8 cellular contexts compared by ENCODE assay signal in genomic region chr9:71604197-71605063, GRCh38.
A peak's percentile ranks its signal among the peaks of the same experiment; 100 is the strongest.
DNase-seq lines count a peak whose midpoint lies in the region; ATAC-seq, FAIRE-seq and TF ChIP-seq lines count a peak whose summit lies in the region.

No MANE protein-coding gene starts in this region.

- peak; percentile 80 for FAIRE-seq in H1 (lab: Jason Lieb, UNC)

- no peak overlapping the region for H3K4ac ChIP-seq in H1 (replicated peaks; ENCODE audit: insufficient read length, low read depth, low read length)

- H3K27ac ChIP-seq in AG04450 (ENCODE audit: low read depth, low read length) (no peak overlapping the region), H1 (ENCODE audit: low read depth, low read length) (no peak overlapping the region)

- H3K56ac ChIP-seq in H1 (replicated peaks; ENCODE audit: insufficient read length, low read depth, low read length): no peak overlapping the region

- ATAC-seq in GM18519 (IDR thresholded peaks at IDR 0.05; ENCODE audit: low FRiP score, unreplicated experiment) (peak; percentile 79), HG03135 (IDR thresholded peaks at IDR 0.05; ENCODE audit: unreplicated experiment) (peak; percentile 88), mucosa of descending colon (peak; percentile 90)
- peak; percentile 89 for ATAC-seq in activated CD8-positive, alpha-beta T cell treated with anti-CD3 and anti-CD28 coated beads, Interleukin-2, amount 10 ng/mL, durations not matched to agents 7 days and 5 days

- H3K4me1 Mint-ChIP-seq in activated CD8-positive, alpha-beta T cell treated with anti-CD3 and anti-CD28 coated beads, Interleukin-2, amount 10 ng/mL, durations not matched to agents 7 days and 5 days (ENCODE audit: low read depth): no peaks in the 10 kb centered on the region

- H3K79me2 ChIP-seq in H1 (ENCODE audit: control insufficient read depth in 1 of 2, insufficient read depth in 2 of 2, low read length in 2 of 2): no peaks in the 10 kb centered on the region

- no peak overlapping the region for H4K5ac ChIP-seq in H1 (ENCODE audit: insufficient read length, low read depth, low read length)

- H2BK15ac ChIP-seq in H1 (ENCODE audit: low read length): no peak overlapping the region

- H3K4me3 ChIP-seq in AG04450 (ENCODE audit: low read depth, low read length) (no peak overlapping the region), H1 (ENCODE audit: extremely low read depth in 1 of 4, insufficient read depth in 2 of 4, low read depth in 3 of 4, low read length in 4 of 4) (no peak overlapping the region), mucosa of descending colon (no peak overlapping the region)

- TF ChIP-seq POLR2A in H1 (IDR thresholded peaks at IDR 0.05; ENCODE audit: control extremely low read depth in 1 of 2, low read depth in 2 of 2, low read length in 2 of 2): no peak

- H3K36me3 ChIP-seq in H1 (ENCODE audit: control insufficient read depth in 2 of 4, insufficient read depth in 4 of 4, low read length in 3 of 4) (no peaks in the 10 kb centered on the region), mucosa of descending colon (ENCODE audit: low read depth) (no peaks in the 10 kb centered on the region)

- H3K4me3 Mint-ChIP-seq in activated CD8-positive, alpha-beta T cell treated with anti-CD3 and anti-CD28 coated beads, Interleukin-2, amount 10 ng/mL, durations not matched to agents 7 days and 5 days: no peak overlapping the region

- H3K9me3 Mint-ChIP-seq in activated CD8-positive, alpha-beta T cell treated with anti-CD3 and anti-CD28 coated beads, Interleukin-2, amount 10 ng/mL, durations not matched to agents 7 days and 5 days (ENCODE audit: insufficient read depth): no peaks in the 10 kb centered on the region

- H3K27me3 ChIP-seq in AG04450 (ENCODE audit: control insufficient read depth, insufficient read depth, low read length) (no peaks in the 10 kb centered on the region), H1 (replicated peaks in 1 of 4; ENCODE audit: control insufficient read depth in 3 of 4, extremely low read depth in 1 of 4, insufficient read depth in 3 of 4, low read length in 3 of 4) (no peaks in the 10 kb centered on the region)

- peaks cover 9% of the 10 kb centered on the region for H3K27me3 Mint-ChIP-seq in activated CD8-positive, alpha-beta T cell treated with anti-CD3 and anti-CD28 coated beads, Interleukin-2, amount 10 ng/mL, durations not matched to agents 7 days and 5 days (ENCODE audit: low read depth)

- H3K9me3 ChIP-seq in AG04450 (ENCODE audit: control insufficient read depth, insufficient read depth, low read length): no peaks in the 10 kb centered on the region
- no peaks in the 10 kb centered on the region for H3K9me3 ChIP-seq in H1 (ENCODE audit: insufficient read depth in 2 of 2, low read depth in 1 of 2, low read length in 1 of 2)
- H3K9me3 ChIP-seq in mucosa of descending colon: no peaks in the 10 kb centered on the region

- no peak overlapping the region for H3K9ac ChIP-seq in H1 (replicated peaks in 1 of 4; ENCODE audit: extremely low read depth in 1 of 4, low read depth in 3 of 4, low read length in 3 of 4)

- POLR2A ChIA-PET in AG04450 (lab: Yijun Ruan, JAX): no interaction called here
- POLR2A ChIA-PET in activated CD8-positive, alpha-beta T cell treated with anti-CD3 and anti-CD28 coated beads, Interleukin-2, amount 10 ng/mL, durations not matched to agents 7 days and 5 days (lab: Charles Lee): interaction anchor here (1.4 kb wide), 1 partner anchor 164 kb away, joined by 3 read pairs; no protein-coding TSS in a partner anchor
- POLR2A ChIA-PET in H1 (lab: Charles Lee; ENCODE audit: partially characterized antibody): interaction anchor here (1.2 kb wide), 1 partner anchor 164 kb away, joined by 5 read pairs; the partner anchor contains the start of gene CEMIP2

- no peaks in the 10 kb centered on the region for H4K20me1 ChIP-seq in H1 (replicated peaks in 1 of 2; ENCODE audit: control insufficient read depth in 1 of 2, insufficient read depth in 2 of 2, low read length in 2 of 2)

- no peaks in the 10 kb centered on the region for H3K23me2 ChIP-seq in H1 (ENCODE audit: low read depth, low read length)

- no peak overlapping the region for H2BK20ac ChIP-seq in H1 (ENCODE audit: low read length)

- no peak overlapping the region for H3K4me2 ChIP-seq in H1 (ENCODE audit: insufficient read depth in 1 of 2, low read depth in 2 of 2, low read length in 2 of 2)

- H3K27ac Mint-ChIP-seq in activated CD8-positive, alpha-beta T cell treated with anti-CD3 and anti-CD28 coated beads, Interleukin-2, amount 10 ng/mL, durations not matched to agents 7 days and 5 days: no peak overlapping the region

- 60% methylated on average over 5 of the region's 5 CpGs; no CpG with 5 or more reads in 1 of the 2 experiments for WGBS in H1 (ENCODE audit: extremely low coverage in 1 of 2, insufficient coverage in 1 of 2, insufficient read length in 1 of 2, insufficient replicate concordance in 2 of 2, low coverage in 1 of 2, low lambda C conversion rate in 2 of 2, missing lambda C conversion rate in 1 of 2), 2 experiments

- no peak for TF ChIP-seq EP300 in H1 (IDR thresholded peaks at IDR 0.05; ENCODE audit: borderline replicate concordance in 1 of 2, low read depth in 2 of 2, low read length in 2 of 2)

- H3K36me3 Mint-ChIP-seq in activated CD8-positive, alpha-beta T cell treated with anti-CD3 and anti-CD28 coated beads, Interleukin-2, amount 10 ng/mL, durations not matched to agents 7 days and 5 days (ENCODE audit: low read depth): no peaks in the 10 kb centered on the region

- CTCF ChIA-PET in AG04450 (lab: Charles Lee) (interaction anchor here (0.5 to 6.3 kb wide), 70 partner anchors 9 to 964 kb away, joined by 3 to 103 read pairs (median 4); partner anchors contain the start of gene CEMIP2), H1 (lab: Charles Lee; ENCODE audit: partially characterized antibody) (interaction anchor here (0.6 to 2.6 kb wide), 46 partner anchors 9 to 258 kb away, joined by 3 to 22 read pairs (median 4); no protein-coding TSS in a partner anchor)
- CTCF ChIA-PET in activated CD8-positive, alpha-beta T cell treated with anti-CD3 and anti-CD28 coated beads, Interleukin-2, amount 10 ng/mL, durations not matched to agents 7 days and 5 days (lab: Charles Lee): interaction anchor here (0.6 to 3.0 kb wide), 30 partner anchors 10 to 426 kb away, joined by 3 to 35 read pairs (median 4); partner anchors contain the start of gene CEMIP2

- TF ChIP-seq RAD21 in H1 (IDR thresholded peaks at IDR 0.05 in 1 of 2, conservative IDR thresholded peaks at IDR 0.05 in 1 of 2; ENCODE audit: low read depth in 2 of 2, low read length in 2 of 2): peak; percentile 81 to 88

- no peak overlapping the region for H2BK120ac ChIP-seq in H1 (replicated peaks; ENCODE audit: low read depth, low read length)

- no peak overlapping the region for H3K14ac ChIP-seq in H1 (ENCODE audit: insufficient read length)

- TF ChIP-seq CTCF in AG04450 (IDR thresholded peaks at IDR 0.05; ENCODE audit: low read depth, low read length): peak; percentile 89
- TF ChIP-seq CTCF in H1 (IDR thresholded peaks at IDR 0.05; ENCODE audit: control extremely low read depth in 1 of 3, insufficient read depth in 1 of 3, low read depth in 1 of 3, low read length in 3 of 3): peak; percentile 59 to 82 (median 81)
- peak; percentile 77 for TF ChIP-seq CTCF in mucosa of descending colon (IDR thresholded peaks at IDR 0.05)

- no peaks in the 10 kb centered on the region for H3K79me1 ChIP-seq in H1 (ENCODE audit: low read depth, low read length)

- no peak overlapping the region for H2AK5ac ChIP-seq in H1 (ENCODE audit: low read depth, low read length)

- no peak overlapping the region for H3K23ac ChIP-seq in H1 (ENCODE audit: insufficient read length)

- no peak overlapping the region for H2AFZ ChIP-seq in H1 (ENCODE audit: low read length)

- no peak overlapping the region for H2BK5ac ChIP-seq in H1 (ENCODE audit: low read depth, low read length)

- DNase-seq in AG04450 (ENCODE audit: low read depth, low spot score) (peak; percentile 54), NCI-H748 (lab: John Stamatoyannopoulos, UW; ENCODE audit: unreplicated experiment) (peak; percentile 65), H1 (ENCODE audit: low read depth in 1 of 2, low spot score in 2 of 2) (peak; percentile 31 to 86), mucosa of descending colon (peak; percentile 46 to 92 (median 81))
- DNase-seq in activated CD8-positive, alpha-beta T cell treated with anti-CD3 and anti-CD28 coated beads, Interleukin-2, amount 10 ng/mL, durations not matched to agents 7 days and 5 days: peak; percentile 88
- DNase-seq in stimulated activated CD8-positive, alpha-beta memory T cell treated with anti-CD3 and anti-CD28 coated beads, Interleukin-7, amount 100 ng/mL, for 1 hour (ENCODE audit: low read depth in 2 of 2): peak; percentile 56 to 70

- no peak overlapping the region for H4K91ac ChIP-seq in H1 (replicated peaks; ENCODE audit: insufficient read length, low read length)

- H3K18ac ChIP-seq in H1 (ENCODE audit: extremely low read depth, low read length): no peak overlapping the region

- H3K4me1 ChIP-seq in H1 (replicated peaks in 1 of 4; ENCODE audit: control insufficient read depth in 3 of 4, insufficient read depth in 4 of 4, low read length in 3 of 4) (peaks cover 0 to 5% (median 2%) of the 10 kb centered on the region in 4 experiments; a peak in 3 of 7 replicates), mucosa of descending colon (ENCODE audit: low read depth) (no peaks in the 10 kb centered on the region)

- no peak overlapping the region for H4K8ac ChIP-seq in H1 (ENCODE audit: extremely low read depth, insufficient read depth, low read length)

- H2BK12ac ChIP-seq in H1 (ENCODE audit: low read depth, low read length): no peak overlapping the region

- intact Hi-C loops in mucosa of descending colon (cut with DNase I, micrococcal nuclease): loop anchor here in 1 of 2 donors (5.0 to 10.0 kb wide), 2 partner anchors 78 to 160 kb away; partner anchors contain the start of gene CEMIP2

TF ChIP-seq in H1, 55 proteins besides CTCF, POLR2A, EP300 and RAD21:
- TF ChIP-seq, protein P1, sequence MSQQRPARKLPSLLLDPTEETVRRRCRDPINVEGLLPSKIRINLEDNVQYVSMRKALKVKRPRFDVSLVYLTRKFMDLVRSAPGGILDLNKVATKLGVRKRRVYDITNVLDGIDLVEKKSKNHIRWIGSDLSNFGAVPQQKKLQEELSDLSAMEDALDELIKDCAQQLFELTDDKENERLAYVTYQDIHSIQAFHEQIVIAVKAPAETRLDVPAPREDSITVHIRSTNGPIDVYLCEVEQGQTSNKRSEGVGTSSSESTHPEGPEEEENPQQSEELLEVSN (IDR thresholded peaks at IDR 0.05): no peak
- peak; percentile 55; the same call in 1 of the 2 replicates for TF ChIP-seq YY1 (IDR thresholded peaks at IDR 0.05; ENCODE audit: low read depth, low read length)
TF ChIP-seq in H1: peak in this region for 1.
